ENCODE assay signal across 10 cellular contexts in genomic region chr6:105458552-105458951, GRCh38. TPM values are rescaled to one million over a fixed set of nuclear protein-coding genes. Genes with fewer than 3 reads are reported as not detected.
DNase-seq lines count a peak whose midpoint lies in the region; ATAC-seq lines count a peak whose summit lies in the region.
"Had no signal": no experiment of that assay in that cellular context is flagged by ENCODE, and none has a peak within 500 bp of the region (broad histone marks: within the 10 kb centered on the region; RNA-seq: fewer than 3 reads in every experiment).

No MANE protein-coding gene starts in this region.

- H3K4me1 Mint-ChIP-seq in memory B cell, result peaks cover 8% of the 10 kb centered on the region

- no peaks in the 10 kb centered on the region for H3K27me3 ChIP-seq in Karpas-422 (ENCODE audit: low read length)
- H3K27me3 ChIP-seq: gastroesophageal sphincter had no signal

- 0 out of 2 replicates have a peak overlapping the region, but pooled peaks have one; percentile 12 for H3K4me3 ChIP-seq in Karpas-422 (ENCODE audit: low read length)
- H3K4me3 ChIP-seq: gastroesophageal sphincter had no signal

- no peaks in the 10 kb centered on the region for H3K9me3 ChIP-seq in Karpas-422 (ENCODE audit: low read length)

- peak overlapping the region; percentile 29 for H3K4me2 ChIP-seq in Karpas-422 (ENCODE audit: low read depth, low read length, poor library complexity, severe bottlenecking)

- no peak overlapping the region for H3K27ac Mint-ChIP-seq in memory B cell

- no peak overlapping the region for H3K27ac ChIP-seq in Karpas-422 (ENCODE audit: low read length)
- H3K27ac ChIP-seq: gastroesophageal sphincter had no signal

- peak overlapping the region; percentile 56; the same call in 1 of the 2 replicates for H2AFZ ChIP-seq in Karpas-422 (ENCODE audit: low read length)

- no peak overlapping the region for H3K4me3 Mint-ChIP-seq in memory B cell

- peaks cover 5% of the 10 kb centered on the region for H3K9me3 Mint-ChIP-seq in memory B cell

- 0 out of 2 replicates have a peak overlapping the region, but pooled peaks have one; percentile 33 for H3K9ac ChIP-seq in Karpas-422 (ENCODE audit: low read length)

- peaks cover 4% of the 10 kb centered on the region; the same call in 1 of the 2 replicates for H3K4me1 ChIP-seq in Karpas-422 (ENCODE audit: low read length)
- H3K4me1 ChIP-seq: gastroesophageal sphincter had no signal

- no peaks in the 10 kb centered on the region for H4K20me1 ChIP-seq in Karpas-422 (ENCODE audit: insufficient read depth, low read depth, low read length)

- H3K9me2 ChIP-seq in Karpas-422 (replicated peaks; ENCODE audit: insufficient read depth, low read length), result no peaks in the 10 kb centered on the region

- peak; percentile 50 for ATAC-seq in GM18868 (IDR thresholded peaks at IDR 0.05; ENCODE audit: unreplicated experiment)
- ATAC-seq in GM21786 (IDR thresholded peaks at IDR 0.05; ENCODE audit: unreplicated experiment), result peak; percentile 45
- peak; percentile 48 for ATAC-seq in memory B cell (ENCODE audit: low read depth)
- ATAC-seq: gastroesophageal sphincter had no signal

- H3K36me3 ChIP-seq in Karpas-422 (ENCODE audit: insufficient read depth, low read length), result no peaks in the 10 kb centered on the region
- H3K36me3 ChIP-seq: gastroesophageal sphincter had no signal

- H3K79me2 ChIP-seq in Karpas-422 (ENCODE audit: low read length), result no peaks in the 10 kb centered on the region

- peaks cover 4% of the 10 kb centered on the region for H3K27me3 Mint-ChIP-seq in memory B cell

- no peak for DNase-seq in Karpas-422
- no peak for DNase-seq in memory B cell (ENCODE audit: low spot score in 2 of 2)
- DNase-seq in D341Med (ENCODE audit: low spot score), result no peak
- DNase-seq in central memory CD4-positive, alpha-beta T cell, result no peak
- DNase-seq in HuH-7.5 (ENCODE audit: low spot score), result no peak
- DNase-seq: DND-41, NCI-H524 had no signal

- H3K36me3 Mint-ChIP-seq in memory B cell, result peaks cover 2% of the 10 kb centered on the region

RNA-seq across cellular contexts. Expression of gene PREP, which starts 55.7 kb away (rescaled TPM):
- 13.2 and 18.4 TPM in 2 replicates for total RNA-seq in Karpas-422 (2014; rRNA removed; shearing (Covaris generic); ENCODE audit: low replicate concordance)
